14 cellular contexts compared by ENCODE assay signal in genomic region chr18:51212606-51213005, GRCh38. TPM values are rescaled to one million over a fixed set of nuclear protein-coding genes. Genes with fewer than 3 reads are reported as not detected.
A peak's percentile ranks its signal among the peaks of the same experiment; 100 is the strongest.
DNase-seq lines count a peak whose midpoint lies in the region; ATAC-seq and TF ChIP-seq lines count a peak whose summit lies in the region.
"Had no signal": no experiment of that assay in that cellular context is flagged by ENCODE, and none has a peak within 500 bp of the region (broad histone marks: within the 10 kb centered on the region; RNA-seq: fewer than 3 reads in every experiment).

No MANE protein-coding gene starts in this region.

- H3K4me3 Mint-ChIP-seq in activated CD8-positive, alpha-beta memory T cell treated with anti-CD3 and anti-CD28 coated beads, Interleukin-2, amount 10 ng/mL, durations not matched to agents 7 days and 5 days = no peak overlapping the region
- peak overlapping the region; percentile 59 for H3K4me3 Mint-ChIP-seq in natural killer cell treated with Interleukin-12 subunit alpha and Interleukin-12 subunit beta and Interleukin-15 and Interleukin-18, amount 100 ng/mL, for 72 hours
- H3K4me3 Mint-ChIP-seq: B cell; CD4-positive, CD25-positive, alpha-beta regulatory T cell; CD8-positive, alpha-beta memory T cell; GM23338 had no signal

- no peaks in the 10 kb centered on the region for H3K9me3 Mint-ChIP-seq in activated CD8-positive, alpha-beta memory T cell treated with anti-CD3 and anti-CD28 coated beads, Interleukin-2, amount 10 ng/mL, durations not matched to agents 7 days and 5 days (ENCODE audit: low read depth)
- no peaks in the 10 kb centered on the region for H3K9me3 Mint-ChIP-seq in natural killer cell treated with Interleukin-12 subunit alpha and Interleukin-12 subunit beta and Interleukin-15 and Interleukin-18, amount 100 ng/mL, for 72 hours
- H3K9me3 Mint-ChIP-seq: CD8-positive, alpha-beta memory T cell; GM23338 had no signal

- H3K36me3 Mint-ChIP-seq in activated CD8-positive, alpha-beta memory T cell treated with anti-CD3 and anti-CD28 coated beads, Interleukin-2, amount 10 ng/mL, durations not matched to agents 7 days and 5 days = peaks cover 6% of the 10 kb centered on the region
- no peaks in the 10 kb centered on the region for H3K36me3 Mint-ChIP-seq in natural killer cell treated with Interleukin-12 subunit alpha and Interleukin-12 subunit beta and Interleukin-15 and Interleukin-18, amount 100 ng/mL, for 72 hours
- H3K36me3 Mint-ChIP-seq: CD4-positive, CD25-positive, alpha-beta regulatory T cell had no signal

- CTCF ChIA-PET in activated CD8-positive, alpha-beta memory T cell treated with anti-CD3 and anti-CD28 coated beads, Interleukin-2, amount 10 ng/mL, durations not matched to agents 7 days and 5 days (lab: Charles Lee) = interaction anchor here (0.6 to 1.5 kb wide), 3 partner anchors 9 to 66 kb away, joined by 4 read pairs; partner anchors contain the start of gene MEX3C

- peak overlapping the region; percentile 0; the same call in 1 of the 2 replicates for H3K27ac ChIP-seq in VCaP

- H3K4me1 Mint-ChIP-seq in activated CD8-positive, alpha-beta memory T cell treated with anti-CD3 and anti-CD28 coated beads, Interleukin-2, amount 10 ng/mL, durations not matched to agents 7 days and 5 days = peaks cover 28% of the 10 kb centered on the region
- H3K4me1 Mint-ChIP-seq in natural killer cell treated with Interleukin-12 subunit alpha and Interleukin-12 subunit beta and Interleukin-15 and Interleukin-18, amount 100 ng/mL, for 72 hours (ENCODE audit: low read depth in 2 of 2) = peaks cover 47 to 48% of the 10 kb centered on the region in 2 donors

- H3K27me3 Mint-ChIP-seq in activated CD8-positive, alpha-beta memory T cell treated with anti-CD3 and anti-CD28 coated beads, Interleukin-2, amount 10 ng/mL, durations not matched to agents 7 days and 5 days = no peaks in the 10 kb centered on the region
- H3K27me3 Mint-ChIP-seq in natural killer cell treated with Interleukin-12 subunit alpha and Interleukin-12 subunit beta and Interleukin-15 and Interleukin-18, amount 100 ng/mL, for 72 hours = no peaks in the 10 kb centered on the region
- H3K27me3 Mint-ChIP-seq: B cell; CD4-positive, CD25-positive, alpha-beta regulatory T cell; CD8-positive, alpha-beta memory T cell had no signal

- no peak for TF ChIP-seq CTCF in VCaP (conservative IDR thresholded peaks at IDR 0.05)

- no peak for DNase-seq in activated CD8-positive, alpha-beta memory T cell treated with anti-CD3 and anti-CD28 coated beads, Interleukin-2, amount 10 ng/mL, durations not matched to agents 7 days and 5 days
- DNase-seq in activated CD8-positive, alpha-beta memory T cell treated with anti-CD3 and anti-CD28 coated beads, Interleukin-2, amount 50 U/mL, for 4 hours = no peak
- DNase-seq in natural killer cell treated with Interleukin-12 subunit alpha and Interleukin-12 subunit beta and Interleukin-15 and Interleukin-18, amount 100 ng/mL, for 72 hours (ENCODE audit: low spot score) = no peak
- DNase-seq in DMS79 (lab: John Stamatoyannopoulos, UW) (no peak), NCI-H2081 (lab: John Stamatoyannopoulos, UW) (no peak)
- DNase-seq: CD4-positive, CD25-positive, alpha-beta regulatory T cell; CD8-positive, alpha-beta memory T cell; COR-L47; GDM1; HCEC 1CT; IMR-90 had no signal

- H3K27ac Mint-ChIP-seq in activated CD8-positive, alpha-beta memory T cell treated with anti-CD3 and anti-CD28 coated beads, Interleukin-2, amount 10 ng/mL, durations not matched to agents 7 days and 5 days = peak overlapping the region; percentile 42
- peak overlapping the region; percentile 93 to 94 for H3K27ac Mint-ChIP-seq in natural killer cell treated with Interleukin-12 subunit alpha and Interleukin-12 subunit beta and Interleukin-15 and Interleukin-18, amount 100 ng/mL, for 72 hours
- H3K27ac Mint-ChIP-seq: B cell, GM23338 had no signal

- ATAC-seq in activated CD8-positive, alpha-beta memory T cell treated with anti-CD3 and anti-CD28 coated beads, Interleukin-2, amount 10 ng/mL, durations not matched to agents 7 days and 5 days = no peak
- no peak for ATAC-seq in natural killer cell treated with Interleukin-12 subunit alpha and Interleukin-12 subunit beta and Interleukin-15 and Interleukin-18, amount 100 ng/mL, for 72 hours
- ATAC-seq: GM23338 had no signal

RNA-seq across cellular contexts. Expression of gene MEX3C, which starts 15.1 kb away (rescaled TPM):
- 10 to 100 TPM; 48.4 to 59.8 TPM for total RNA-seq in activated CD8-positive, alpha-beta memory T cell treated with anti-CD3 and anti-CD28 coated beads, Interleukin-2, amount 10 ng/mL, durations not matched to agents 7 days and 5 days
- 100 to 1,000 TPM in 1 of 2 donors, 10 to 100 TPM in 1; 91.8 to 174 TPM for total RNA-seq in natural killer cell treated with Interleukin-12 subunit alpha and Interleukin-12 subunit beta and Interleukin-15 and Interleukin-18, amount 100 ng/mL, for 72 hours
